ENCODE assay signal across 17 cellular contexts in genomic region chr7:11182736-11183135, GRCh38.
"Had no signal": no experiment of that assay in that cellular context is flagged by ENCODE, and none has a peak within 500 bp of the region (broad histone marks: within the 10 kb centered on the region; RNA-seq: fewer than 3 reads in every experiment).

No MANE protein-coding gene starts in this region.

- H3K36me3 Mint-ChIP-seq: activated CD4-positive, alpha-beta memory T cell treated with anti-CD3 and anti-CD28 coated beads for 36 hours had no signal

- ATAC-seq: left lung had no signal

- DNase-seq: activated CD4-positive, alpha-beta memory T cell treated with anti-CD3 and anti-CD28 coated beads for 36 hours; activated gamma-delta T cell; activated naive CD8-positive, alpha-beta T cell treated with anti-CD3 and anti-CD28 coated beads for 36 hours; activated T-cell treated with anti-CD3 and anti-CD28 coated beads, Interleukin-2, amount 50 U/mL, for 48 hours; aorta; central memory CD4-positive, alpha-beta T cell; cortex of kidney; effector memory CD4-positive, alpha-beta T cell; head of caudate nucleus; islet precursor cell; left lung; mesendoderm; nephron progenitor cell; ovary; stimulated activated CD4-positive, alpha-beta T cell treated with anti-CD3 and anti-CD28 coated beads, Interleukin-4, amount 100 ng/mL, for 24 hours; stimulated activated naive CD8-positive, alpha-beta T cell treated with anti-CD3 and anti-CD28 coated beads, Interleukin-15, amount 100 ng/mL, for 72 hours had no signal

- H3K4me3 Mint-ChIP-seq: activated CD4-positive, alpha-beta memory T cell treated with anti-CD3 and anti-CD28 coated beads for 36 hours; activated naive CD8-positive, alpha-beta T cell treated with anti-CD3 and anti-CD28 coated beads for 36 hours; nephron progenitor cell; stimulated activated naive CD8-positive, alpha-beta T cell treated with anti-CD3 and anti-CD28 coated beads, Interleukin-15, amount 100 ng/mL, for 72 hours had no signal

- H3K27ac Mint-ChIP-seq: activated CD4-positive, alpha-beta memory T cell treated with anti-CD3 and anti-CD28 coated beads for 36 hours; activated naive CD8-positive, alpha-beta T cell treated with anti-CD3 and anti-CD28 coated beads for 36 hours; nephron progenitor cell; stimulated activated naive CD8-positive, alpha-beta T cell treated with anti-CD3 and anti-CD28 coated beads, Interleukin-15, amount 100 ng/mL, for 72 hours had no signal

- H3K4me1 ChIP-seq: left lung had no signal

- H3K36me3 ChIP-seq: left lung, ovary, thoracic aorta had no signal

- H3K4me3 ChIP-seq: left lung, ovary, thoracic aorta had no signal

- H3K27me3 ChIP-seq: left lung, ovary had no signal

- H3K9me3 ChIP-seq: ovary, thoracic aorta had no signal

- H3K27ac ChIP-seq: left lung, ovary, thoracic aorta had no signal

- H3K4me1 Mint-ChIP-seq: activated naive CD8-positive, alpha-beta T cell treated with anti-CD3 and anti-CD28 coated beads for 36 hours; nephron progenitor cell; stimulated activated naive CD8-positive, alpha-beta T cell treated with anti-CD3 and anti-CD28 coated beads, Interleukin-15, amount 100 ng/mL, for 72 hours had no signal

- H3K27me3 Mint-ChIP-seq: activated naive CD8-positive, alpha-beta T cell treated with anti-CD3 and anti-CD28 coated beads for 36 hours; stimulated activated naive CD8-positive, alpha-beta T cell treated with anti-CD3 and anti-CD28 coated beads, Interleukin-15, amount 100 ng/mL, for 72 hours had no signal
